ENCODE assay signal across 16 cellular contexts in the genomic region with DNA sequence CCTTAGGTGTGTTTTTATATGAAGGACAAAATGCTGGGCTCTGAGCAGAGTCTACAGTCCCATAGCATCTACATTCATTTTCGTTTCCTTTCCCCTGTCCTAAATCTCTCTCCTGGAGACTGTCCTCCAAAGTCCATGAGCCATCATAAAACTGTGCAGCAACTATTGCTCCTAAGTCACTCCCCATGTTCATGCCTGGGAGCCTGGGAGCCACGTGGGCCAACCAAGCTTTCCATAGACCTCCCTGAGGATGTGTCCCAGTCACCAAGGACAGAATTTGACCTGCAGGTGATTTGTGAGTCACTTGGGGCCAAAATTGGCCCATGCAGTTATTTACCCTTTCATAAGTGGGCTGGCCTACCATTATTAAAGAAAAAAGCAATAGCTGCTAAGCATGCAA. TPM values are rescaled to one million over a fixed set of nuclear protein-coding genes. Genes with fewer than 3 reads are reported as not detected.
DNase-seq lines count a peak whose midpoint lies in the region; ATAC-seq, FAIRE-seq and TF ChIP-seq lines count a peak whose summit lies in the region.
"Had no signal": no experiment of that assay in that cellular context is flagged by ENCODE, and none has a peak within 500 bp of the region (broad histone marks: within the 10 kb centered on the region; RNA-seq: fewer than 3 reads in every experiment).

No MANE protein-coding gene starts in this region.

- intact Hi-C loops in activated CD4-positive, alpha-beta memory T cell treated with anti-CD3 and anti-CD28 coated beads for 36 hours (cut with micrococcal nuclease), result no loop called here
- intact Hi-C loops in CD8-positive, alpha-beta T cell (cut with DNase I, micrococcal nuclease), result no loop called here

- FAIRE-seq in small intestine (lab: Jason Lieb, UNC), result no peak

- H3K4me1 ChIP-seq in OCI-LY3 (ENCODE audit: low read length), result peaks cover 65% of the 10 kb centered on the region
- H3K4me1 ChIP-seq in small intestine (ENCODE audit: control insufficient read depth in 2 of 2, insufficient read depth in 1 of 2, low read depth in 1 of 2, low read length in 1 of 2), result peaks cover 16 to 18% of the 10 kb centered on the region in 2 donors
- H3K4me1 ChIP-seq in CD8-positive, alpha-beta T cell (ENCODE audit: insufficient read depth, low read length), result peaks cover 46% of the 10 kb centered on the region

- H3K27ac ChIP-seq in OCI-LY3 (ENCODE audit: low read length) (peak overlapping the region; percentile 97), small intestine (ENCODE audit: low read depth in 1 of 2, low read length in 1 of 2) (no peak overlapping the region)
- no peak overlapping the region for H3K27ac ChIP-seq in CD8-positive, alpha-beta T cell (ENCODE audit: low read depth, low read length)

- H3K9me3 ChIP-seq in OCI-LY3 (ENCODE audit: insufficient read depth, low read length) (no peaks in the 10 kb centered on the region), small intestine (ENCODE audit: control insufficient read depth, low read depth) (no peaks in the 10 kb centered on the region)
- no peaks in the 10 kb centered on the region for H3K9me3 ChIP-seq in CD8-positive, alpha-beta T cell (ENCODE audit: low read length)

- no peaks in the 10 kb centered on the region for H4K20me1 ChIP-seq in OCI-LY3 (ENCODE audit: insufficient read depth, low read length)

- peak overlapping the region; percentile 95 for H3K4me2 ChIP-seq in OCI-LY3 (ENCODE audit: low read length)

- no peaks in the 10 kb centered on the region for H3K79me2 ChIP-seq in OCI-LY3 (ENCODE audit: low read length)

- CTCF ChIA-PET in activated CD4-positive, alpha-beta memory T cell treated with anti-CD3 and anti-CD28 coated beads for 36 hours (lab: Charles Lee), result interaction anchor here (1.0 to 1.6 kb wide), 5 partner anchors 9 to 743 kb away, joined by 3 to 5 read pairs (median 4); no protein-coding TSS in a partner anchor
- CTCF ChIA-PET in activated CD4-positive, alpha-beta memory T cell treated with anti-CD3 and anti-CD28 coated beads, Interleukin-2, amount 10 ng/mL, durations not matched to agents 7 days and 5 days (lab: Charles Lee), result interaction anchor here (1.2 to 2.0 kb wide), 3 partner anchors 9 to 26 kb away, joined by 3 to 10 read pairs (median 5); no protein-coding TSS in a partner anchor
- CTCF ChIA-PET in CD8-positive, alpha-beta T cell (lab: Charles Lee), result interaction anchor here (0.7 to 1.8 kb wide), 2 partner anchors 63 to 182 kb away, joined by 3 to 9 read pairs; no protein-coding TSS in a partner anchor

- no peak overlapping the region for H2AFZ ChIP-seq in OCI-LY3 (ENCODE audit: low read depth, low read length)

- H3K9me3 Mint-ChIP-seq in activated CD4-positive, alpha-beta memory T cell treated with anti-CD3 and anti-CD28 coated beads for 36 hours, result no peaks in the 10 kb centered on the region
- H3K9me3 Mint-ChIP-seq in activated CD4-positive, alpha-beta memory T cell treated with anti-CD3 and anti-CD28 coated beads, Interleukin-2, amount 10 ng/mL, durations not matched to agents 7 days and 5 days, result no peaks in the 10 kb centered on the region
- H3K9me3 Mint-ChIP-seq in central memory CD8-positive, alpha-beta T cell, result no peaks in the 10 kb centered on the region
- no peaks in the 10 kb centered on the region for H3K9me3 Mint-ChIP-seq in CD8-positive, alpha-beta T cell
- H3K9me3 Mint-ChIP-seq: CD14-positive monocyte had no signal

- H3K4me3 ChIP-seq in OCI-LY3 (ENCODE audit: low read length) (0 out of 2 replicates have a peak overlapping the region, but pooled peaks have one; percentile 48), small intestine (ENCODE audit: low read depth in 1 of 2, low read length in 2 of 2) (no peak overlapping the region)
- H3K4me3 ChIP-seq in CD8-positive, alpha-beta T cell (ENCODE audit: low read depth, low read length), result no peak overlapping the region

- H3K36me3 ChIP-seq in OCI-LY3 (replicated peaks; ENCODE audit: low read depth, low read length) (no peaks in the 10 kb centered on the region), small intestine (ENCODE audit: control insufficient read depth in 2 of 2, insufficient read depth in 2 of 2, low read length in 2 of 2) (peaks cover 6 to 8% of the 10 kb centered on the region in 2 donors)
- H3K36me3 ChIP-seq in CD8-positive, alpha-beta T cell (ENCODE audit: insufficient read depth, low read length), result no peaks in the 10 kb centered on the region

- POLR2A ChIA-PET in activated CD4-positive, alpha-beta memory T cell treated with anti-CD3 and anti-CD28 coated beads for 36 hours (lab: Charles Lee), result interaction anchor here (1.0 kb wide), 1 partner anchor 36 kb away, joined by 6 read pairs; no protein-coding TSS in a partner anchor
- POLR2A ChIA-PET in activated CD4-positive, alpha-beta memory T cell treated with anti-CD3 and anti-CD28 coated beads, Interleukin-2, amount 10 ng/mL, durations not matched to agents 7 days and 5 days (lab: Charles Lee), result interaction anchor here (1.0 to 1.9 kb wide), 2 partner anchors 16 to 26 kb away, joined by 3 to 7 read pairs; no protein-coding TSS in a partner anchor
- POLR2A ChIA-PET in CD8-positive, alpha-beta T cell (lab: Charles Lee), result interaction anchor here (1.1 kb wide), 1 partner anchor 16 kb away, joined by 3 read pairs; no protein-coding TSS in a partner anchor

- no peak for ATAC-seq in central memory CD8-positive, alpha-beta T cell (replicated peaks; ENCODE audit: extremely low read depth, poor library complexity, severe bottlenecking)
- no peak for ATAC-seq in CD8-positive, alpha-beta T cell
- no peak for ATAC-seq in GM19397 (IDR thresholded peaks at IDR 0.05; ENCODE audit: unreplicated experiment)

- 18 to 67% (median 43%) methylated on average over 2 of the region's 2 CpGs for WGBS in small intestine, 3 donors

- H3K4me1 Mint-ChIP-seq in activated CD4-positive, alpha-beta memory T cell treated with anti-CD3 and anti-CD28 coated beads for 36 hours (ENCODE audit: low read depth), result peaks cover 42% of the 10 kb centered on the region
- peaks cover 20% of the 10 kb centered on the region for H3K4me1 Mint-ChIP-seq in activated CD4-positive, alpha-beta memory T cell treated with anti-CD3 and anti-CD28 coated beads, Interleukin-2, amount 10 ng/mL, durations not matched to agents 7 days and 5 days
- peaks cover 34% of the 10 kb centered on the region for H3K4me1 Mint-ChIP-seq in central memory CD8-positive, alpha-beta T cell
- H3K4me1 Mint-ChIP-seq in CD8-positive, alpha-beta T cell (ENCODE audit: low read depth), result peaks cover 47% of the 10 kb centered on the region

- TF ChIP-seq CTCF in OCI-LY3 (IDR thresholded peaks at IDR 0.05; ENCODE audit: low read depth, low read length), result no peak
- no peak for TF ChIP-seq CTCF in CD8-positive, alpha-beta T cell (IDR thresholded peaks at IDR 0.05)

- DNase-seq in activated CD4-positive, alpha-beta memory T cell treated with anti-CD3 and anti-CD28 coated beads for 36 hours, result no peak
- DNase-seq in activated CD4-positive, alpha-beta memory T cell treated with anti-CD3 and anti-CD28 coated beads, Interleukin-2, amount 10 ng/mL, durations not matched to agents 7 days and 5 days, result no peak
- DNase-seq in central memory CD8-positive, alpha-beta T cell (ENCODE audit: low spot score in 2 of 2), result no peak
- DNase-seq in small intestine (peak; percentile 73), SHP77 (lab: John Stamatoyannopoulos, UW) (no peak)
- no peak for DNase-seq in CD8-positive, alpha-beta T cell
- DNase-seq: 8988T, DMS 273 treated with DMSO at 0.1 percent for 48 hours, H7, NCI-H1436, NCI-H2029 treated with DMSO at 0.1 percent for 48 hours, NCI-H524 had no signal

- peaks cover 40% of the 10 kb centered on the region for H3K27me3 Mint-ChIP-seq in activated CD4-positive, alpha-beta memory T cell treated with anti-CD3 and anti-CD28 coated beads for 36 hours
- H3K27me3 Mint-ChIP-seq in activated CD4-positive, alpha-beta memory T cell treated with anti-CD3 and anti-CD28 coated beads, Interleukin-2, amount 10 ng/mL, durations not matched to agents 7 days and 5 days, result peaks cover 72% of the 10 kb centered on the region
- peaks cover 46% of the 10 kb centered on the region for H3K27me3 Mint-ChIP-seq in central memory CD8-positive, alpha-beta T cell
- peaks cover 29% of the 10 kb centered on the region for H3K27me3 Mint-ChIP-seq in CD8-positive, alpha-beta T cell (ENCODE audit: low read depth)

- H3K9ac ChIP-seq in OCI-LY3 (ENCODE audit: low read length), result peak overlapping the region; percentile 63; the same call in 1 of the 2 replicates

- peak overlapping the region; percentile 32 for H3K27ac Mint-ChIP-seq in activated CD4-positive, alpha-beta memory T cell treated with anti-CD3 and anti-CD28 coated beads for 36 hours
- no peak overlapping the region for H3K27ac Mint-ChIP-seq in activated CD4-positive, alpha-beta memory T cell treated with anti-CD3 and anti-CD28 coated beads, Interleukin-2, amount 10 ng/mL, durations not matched to agents 7 days and 5 days
- no peak overlapping the region for H3K27ac Mint-ChIP-seq in central memory CD8-positive, alpha-beta T cell (ENCODE audit: low read depth)
- H3K27ac Mint-ChIP-seq in CD8-positive, alpha-beta T cell, result no peak overlapping the region

- no peaks in the 10 kb centered on the region for H3K36me3 Mint-ChIP-seq in activated CD4-positive, alpha-beta memory T cell treated with anti-CD3 and anti-CD28 coated beads for 36 hours
- H3K36me3 Mint-ChIP-seq in activated CD4-positive, alpha-beta memory T cell treated with anti-CD3 and anti-CD28 coated beads, Interleukin-2, amount 10 ng/mL, durations not matched to agents 7 days and 5 days (ENCODE audit: low read depth), result no peaks in the 10 kb centered on the region
- peaks cover 6% of the 10 kb centered on the region for H3K36me3 Mint-ChIP-seq in central memory CD8-positive, alpha-beta T cell (ENCODE audit: insufficient read depth)
- no peaks in the 10 kb centered on the region for H3K36me3 Mint-ChIP-seq in CD8-positive, alpha-beta T cell

- H3K27me3 ChIP-seq in OCI-LY3 (ENCODE audit: low read depth, low read length) (no peaks in the 10 kb centered on the region), small intestine (ENCODE audit: control insufficient read depth in 2 of 2, insufficient read depth in 2 of 2, low read length in 2 of 2) (no peaks in the 10 kb centered on the region)
- H3K27me3 ChIP-seq in CD8-positive, alpha-beta T cell (ENCODE audit: insufficient read depth, low read length), result no peaks in the 10 kb centered on the region

- no peak overlapping the region for H3K4me3 Mint-ChIP-seq in activated CD4-positive, alpha-beta memory T cell treated with anti-CD3 and anti-CD28 coated beads for 36 hours
- H3K4me3 Mint-ChIP-seq in activated CD4-positive, alpha-beta memory T cell treated with anti-CD3 and anti-CD28 coated beads, Interleukin-2, amount 10 ng/mL, durations not matched to agents 7 days and 5 days, result no peak overlapping the region
- peak overlapping the region; percentile 36 for H3K4me3 Mint-ChIP-seq in central memory CD8-positive, alpha-beta T cell
- no peak overlapping the region for H3K4me3 Mint-ChIP-seq in CD8-positive, alpha-beta T cell
- H3K4me3 Mint-ChIP-seq: CD14-positive monocyte had no signal

RNA-seq across cellular contexts. Expression of gene EHF, which starts 28.7 kb away (rescaled TPM):
- not detected for total RNA-seq in activated CD4-positive, alpha-beta memory T cell treated with anti-CD3 and anti-CD28 coated beads for 36 hours
- total RNA-seq in activated CD4-positive, alpha-beta memory T cell treated with anti-CD3 and anti-CD28 coated beads, Interleukin-2, amount 10 ng/mL, durations not matched to agents 7 days and 5 days, result not detected
- 10 to 100 TPM in 2 of 3 donors, 1 to 10 TPM in 1; 7.3 to 54.1 (median 39.4) TPM for polyA plus RNA-seq in small intestine
- not detected for total RNA-seq in CD8-positive, alpha-beta T cell
- total RNA-seq: LHCN-M2 had no signal
